15 cellular contexts compared by ENCODE assay signal in the genomic region with DNA sequence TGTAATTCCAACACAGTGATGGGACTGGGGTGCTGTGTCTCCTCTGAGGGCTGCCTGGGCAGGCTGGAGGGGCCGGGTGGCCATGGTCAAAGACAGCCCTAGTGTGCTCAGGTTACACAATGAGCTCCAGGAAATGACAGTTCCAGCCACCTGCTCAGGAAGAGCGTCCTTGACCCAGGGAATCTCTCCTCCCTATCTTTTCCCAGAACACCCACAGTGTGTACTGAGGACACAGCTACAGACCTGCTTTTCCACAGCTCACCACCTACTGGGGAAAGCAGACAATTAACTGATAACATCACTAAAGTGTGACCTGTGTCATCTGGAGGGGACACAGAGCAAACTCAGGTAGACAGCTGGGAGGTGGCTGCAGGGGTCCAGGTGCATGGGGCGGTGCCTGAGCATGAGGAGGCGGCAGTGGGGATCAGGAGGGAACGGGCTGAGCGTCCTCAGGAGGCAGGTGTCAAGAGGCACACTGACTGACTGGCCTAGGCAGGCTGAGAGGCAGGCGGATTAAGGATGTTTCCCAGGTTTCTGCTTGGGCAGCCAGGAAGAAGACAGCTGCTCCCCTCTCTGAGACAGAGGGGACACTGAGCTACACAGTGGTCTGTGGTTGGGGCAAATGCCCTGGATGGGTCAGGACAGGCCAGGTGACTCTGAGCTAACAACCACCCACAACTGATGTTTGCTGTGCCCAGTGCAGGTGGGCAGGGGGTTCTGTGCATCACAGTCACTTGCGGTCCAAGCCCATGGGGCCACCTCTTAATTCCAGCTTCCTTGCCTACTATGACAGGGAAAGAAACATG. TPM values are rescaled to one million over a fixed set of nuclear protein-coding genes. Genes with fewer than 3 reads are reported as not detected.
DNase-seq lines count a peak whose midpoint lies in the region; ATAC-seq, FAIRE-seq and TF ChIP-seq lines count a peak whose summit lies in the region.
"Had no signal": no experiment of that assay in that cellular context is flagged by ENCODE, and none has a peak within 500 bp of the region (broad histone marks: within the 10 kb centered on the region; RNA-seq: fewer than 3 reads in every experiment).

No MANE protein-coding gene starts in this region.

- H3K4me1 ChIP-seq in small intestine (ENCODE audit: control insufficient read depth in 2 of 2, insufficient read depth in 1 of 2, low read depth in 1 of 2, low read length in 1 of 2) (no peaks in the 10 kb centered on the region), MM.1S (ENCODE audit: low read length) (no peaks in the 10 kb centered on the region)

- H3K9me2 ChIP-seq in MM.1S (replicated peaks; ENCODE audit: insufficient read depth, low read length): no peaks in the 10 kb centered on the region

- H4K20me1 ChIP-seq in MM.1S (ENCODE audit: insufficient read depth, low read length): no peaks in the 10 kb centered on the region

- H3K27me3 ChIP-seq in small intestine (ENCODE audit: control insufficient read depth in 2 of 2, insufficient read depth in 2 of 2, low read length in 2 of 2) (no peaks in the 10 kb centered on the region), MM.1S (replicated peaks; ENCODE audit: insufficient read depth, low read length) (no peaks in the 10 kb centered on the region)
- H3K27me3 ChIP-seq: heart left ventricle, spleen had no signal

- FAIRE-seq in small intestine (lab: Jason Lieb, UNC): no peak

- 80 to 92% (median 89%) methylated on average over 8 of the region's 8 CpGs for WGBS in small intestine, 3 donors

- H3K9me3 ChIP-seq in small intestine (ENCODE audit: control insufficient read depth, low read depth) (no peaks in the 10 kb centered on the region), MM.1S (replicated peaks; ENCODE audit: insufficient read depth, low read length) (no peaks in the 10 kb centered on the region)
- H3K9me3 ChIP-seq: heart left ventricle, spleen, thoracic aorta had no signal

- no peak overlapping the region for H3K9ac ChIP-seq in MM.1S (ENCODE audit: low read length)

- no peak for TF ChIP-seq CTCF in MM.1S (IDR thresholded peaks at IDR 0.05; ENCODE audit: low read length)

- H2AFZ ChIP-seq in MM.1S (ENCODE audit: low read length): no peak overlapping the region

- no peaks in the 10 kb centered on the region for H3F3A ChIP-seq in MM.1S (ENCODE audit: insufficient read depth, low read length)

- H3K36me3 ChIP-seq in small intestine (ENCODE audit: control insufficient read depth in 2 of 2, insufficient read depth in 2 of 2, low read length in 2 of 2) (peaks cover 17% of the 10 kb centered on the region in 2 donors), MM.1S (replicated peaks; ENCODE audit: insufficient read depth, low read length) (no peaks in the 10 kb centered on the region)

- no peaks in the 10 kb centered on the region for H3K79me2 ChIP-seq in MM.1S (ENCODE audit: low read length)

- ATAC-seq in HG03135 (IDR thresholded peaks at IDR 0.05; ENCODE audit: unreplicated experiment) (no peak), GM21526 (IDR thresholded peaks at IDR 0.05; ENCODE audit: low FRiP score, unreplicated experiment) (no peak)
- ATAC-seq: activated CD4-positive, alpha-beta T cell treated with anti-CD3 and anti-CD28 coated beads for 36 hours; heart left ventricle; SK-N-SH treated with all-trans-retinoic acid at 6 μM for 48 hours had no signal

- H3K27ac ChIP-seq in small intestine (ENCODE audit: low read depth in 1 of 2, low read length in 1 of 2): no peak overlapping the region
- no peak overlapping the region for H3K27ac ChIP-seq in MM.1S (ENCODE audit: low read length)
- H3K27ac ChIP-seq: epithelial cell of prostate, heart left ventricle, spleen, thoracic aorta had no signal

- H3K4me2 ChIP-seq in MM.1S (ENCODE audit: low read depth, low read length): no peak overlapping the region

- DNase-seq in NCI-H1417 treated with DMSO at 0.1 percent for 48 hours (lab: John Stamatoyannopoulos, UW) (peak; percentile 34), NCI-H510A treated with DMSO at 0.1 percent for 48 hours (lab: John Stamatoyannopoulos, UW) (peak; percentile 80), dermis blood vessel endothelial cell (peak; percentile 32), small intestine (peak; percentile 10), MM.1S (no peak)
- DNase-seq: activated CD4-positive, alpha-beta T cell treated with anti-CD3 and anti-CD28 coated beads for 36 hours; activated gamma-delta T cell treated with Interleukin-2 at 50 U/mL for 16 hours; CD4-positive, alpha-beta memory T cell; heart left ventricle; spleen had no signal

- H3K4me3 ChIP-seq in small intestine (ENCODE audit: low read depth in 1 of 2, low read length in 2 of 2) (no peak overlapping the region), MM.1S (ENCODE audit: low read length) (no peak overlapping the region)
- H3K4me3 ChIP-seq: heart left ventricle, spleen, thoracic aorta had no signal

RNA-seq across cellular contexts. Expression of gene ARFGAP3, which starts 56.1 kb away (rescaled TPM):
- 67.5 and 74.2 TPM in 2 replicates for total RNA-seq in dermis blood vessel endothelial cell
- 10 to 100 TPM; 29.1 to 59.2 (median 47.0) TPM for polyA plus RNA-seq in small intestine
